ENCODE assay signal across 17 cellular contexts in the genomic region with DNA sequence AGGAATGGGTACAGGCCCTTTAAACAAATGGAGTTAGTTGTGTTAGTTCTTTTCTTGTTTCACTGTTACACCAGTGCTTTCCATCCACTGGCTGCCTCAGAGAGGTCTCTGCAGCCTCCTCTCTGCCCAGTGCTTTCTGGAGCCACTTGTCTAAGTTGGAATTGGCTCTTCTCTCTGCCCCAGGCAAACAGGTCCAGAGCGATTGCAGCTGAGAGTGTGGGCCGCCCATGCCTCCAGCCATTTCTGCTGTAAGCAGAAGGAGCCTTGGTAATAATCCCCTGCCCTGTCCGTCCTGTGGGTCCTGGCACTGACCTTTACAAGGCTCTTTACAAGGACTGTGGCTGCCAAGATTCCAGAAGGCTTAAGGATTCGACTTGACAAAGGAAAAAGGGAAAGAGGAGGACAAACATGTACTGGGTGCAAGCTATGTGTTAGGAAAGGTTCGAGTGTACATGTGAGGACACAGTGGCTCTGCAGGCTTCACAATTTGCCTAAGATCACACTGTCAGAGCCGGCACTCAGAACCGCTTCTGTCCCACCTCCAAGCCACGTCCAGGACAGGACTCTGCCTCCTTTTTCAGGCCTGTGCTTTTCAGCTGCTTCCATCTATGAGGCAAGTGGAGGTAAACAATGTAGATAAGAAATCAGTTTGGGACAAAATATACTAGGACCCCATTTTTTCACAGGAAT.
"Had no signal": no experiment of that assay in that cellular context is flagged by ENCODE, and none has a peak within 500 bp of the region (broad histone marks: within the 10 kb centered on the region; RNA-seq: fewer than 3 reads in every experiment).

No MANE protein-coding gene starts in this region.

- H3K4me1 ChIP-seq: adrenal gland, tibial artery, uterus had no signal

- H3K4me3 ChIP-seq: adrenal gland, cardiac muscle cell, skin epidermis, tibial artery, uterus had no signal

- DNase-seq: activated CD4-positive, alpha-beta memory T cell treated with anti-CD3 and anti-CD28 coated beads, Interleukin-2, amount 10 ng/mL, durations not matched to agents 7 days and 5 days; activated CD4-positive, alpha-beta T cell treated with anti-CD3 and anti-CD28 coated beads for 4 hours; activated effector memory CD4-positive, alpha-beta T cell treated with Interleukin-2 at 50 U/mL for 16 hours; activated T-cell treated with anti-CD3 and anti-CD28 coated beads, Interleukin-2, amount 50 U/mL, for 24 hours; adrenal gland; endodermal cell; mesendoderm; natural killer cell; stimulated activated CD4-positive, alpha-beta T cell treated with anti-CD3 and anti-CD28 coated beads, Interleukin-15, amount 100 ng/mL, for 24 hours; stimulated activated CD4-positive, alpha-beta T cell treated with anti-CD3 and anti-CD28 coated beads, Interleukin-4, amount 100 ng/mL, for 1 hour; stimulated activated naive B cell treated with anti-CD40 and anti-IgM and Interleukin-4, amounts not matched to agents 10 μg/mL and 1 μg/mL and 100 μg/mL, for 72 hours; T-helper 17 cell; tibial artery; uterus had no signal

- H3K27me3 ChIP-seq: adrenal gland, cardiac muscle cell, tibial artery, uterus had no signal

- H3K9me3 ChIP-seq: adrenal gland, tibial artery, uterus had no signal

- ATAC-seq: natural killer cell; stimulated activated naive B cell treated with anti-CD40 and anti-IgM and Interleukin-4, amounts not matched to agents 10 μg/mL and 1 μg/mL and 100 μg/mL, for 72 hours; T-helper 17 cell; WTC11 had no signal

- H3K36me3 ChIP-seq: adrenal gland, cardiac muscle cell, uterus had no signal

- H3K27ac ChIP-seq: adrenal gland, cardiac muscle cell, skin epidermis, tibial artery, uterus had no signal
